ENCODE assay signal across 1 cellular context in genomic region chr20:56386219-56386618, GRCh38.
TF ChIP-seq lines count a peak whose summit lies in the region.

No MANE protein-coding gene starts in this region.

TF ChIP-seq in HepG2, 621 proteins besides CTCF, POLR2A, EP300 and RAD21 (continued from another document):
- TF ChIP-seq ATF3 (CRISPR knock-in tag; IDR thresholded peaks at IDR 0.05) (no peak), TBL1XR1 (IDR thresholded peaks at IDR 0.05; ENCODE audit: borderline replicate concordance, low read length, partially characterized antibody) (no peak), NFE2L2 (IDR thresholded peaks at IDR 0.05; ENCODE audit: low read length) (peak; percentile 97), ARID5B (CRISPR knock-in tag; IDR thresholded peaks at IDR 0.05) (0 out of 2 replicates have a peak, but pooled peaks have one; percentile 15), HMGXB4 (CRISPR knock-in tag; IDR thresholded peaks at IDR 0.05; ENCODE audit: borderline replicate concordance in 1 of 2, low read depth in 1 of 2) (no peak), KAT7 (CRISPR knock-in tag; IDR thresholded peaks at IDR 0.05; ENCODE audit: borderline replicate concordance) (no peak), CBFB (CRISPR knock-in tag; IDR thresholded peaks at IDR 0.05) (no peak), NFE2 (CRISPR knock-in tag; IDR thresholded peaks at IDR 0.05) (peak; percentile 35; the same call in 1 of the 2 replicates), IRF2 (CRISPR knock-in tag; IDR thresholded peaks at IDR 0.05) (no peak), ZMYM4 (CRISPR knock-in tag; IDR thresholded peaks at IDR 0.05) (no peak), MAFK (conservative IDR thresholded peaks at IDR 0.05 in 1 of 2, IDR thresholded peaks at IDR 0.05 in 1 of 2; ENCODE audit: low read length in 2 of 2) (peak; percentile 80 to 91), BORCS8-MEF2B (CRISPR knock-in tag; IDR thresholded peaks at IDR 0.05) (no peak), NKX3-1 (CRISPR knock-in tag; IDR thresholded peaks at IDR 0.05) (no peak), TFAP4 (IDR thresholded peaks at IDR 0.05; ENCODE audit: borderline replicate concordance, low read depth) (no peak), ZHX1 (CRISPR knock-in tag; IDR thresholded peaks at IDR 0.05; ENCODE audit: low read depth) (no peak), XRCC5 (optimal IDR thresholded peaks at IDR 0.05; ENCODE audit: low read length) (no peak), ZNF782 (CRISPR knock-in tag; IDR thresholded peaks at IDR 0.05; ENCODE audit: borderline replicate concordance) (no peak), NR2F6 (IDR thresholded peaks at IDR 0.05) (no peak), NR2F6 (CRISPR knock-in tag; IDR thresholded peaks at IDR 0.05) (no peak)
TF ChIP-seq in HepG2: peak in this region for 7.
